ENCODE assay signal across 1 cellular context in genomic region chr1:211812584-211812983, GRCh38.
TF ChIP-seq lines count a peak whose summit lies in the region.

No MANE protein-coding gene starts in this region.

TF ChIP-seq in GM23338, 12 proteins besides CTCF, POLR2A, EP300 and RAD21 (continued from another document):
- no peak for TF ChIP-seq ZNF462 (CRISPR knock-in tag; IDR thresholded peaks at IDR 0.05)
- TF ChIP-seq STAT1 (IDR thresholded peaks at IDR 0.05; ENCODE audit: unreplicated experiment), result no peak
- no peak for TF ChIP-seq REST (IDR thresholded peaks at IDR 0.05; ENCODE audit: unreplicated experiment)
- no peak for TF ChIP-seq JUNB (IDR thresholded peaks at IDR 0.05; ENCODE audit: unreplicated experiment)
- no peak for TF ChIP-seq NANOG (IDR thresholded peaks at IDR 0.05; ENCODE audit: borderline replicate concordance)
- no peak for TF ChIP-seq ZNF331 (CRISPR knock-in tag; IDR thresholded peaks at IDR 0.05; ENCODE audit: low read depth)
